ENCODE assay signal across 8 cellular contexts in genomic region chr3:23807161-23808015, GRCh38. TPM values are rescaled to one million over a fixed set of nuclear protein-coding genes. Genes with fewer than 3 reads are reported as not detected.
DNase-seq lines count a peak whose midpoint lies in the region; ATAC-seq and TF ChIP-seq lines count a peak whose summit lies in the region.

No MANE protein-coding gene starts in this region.

- peak overlapping the region; percentile 25 for H3K27ac ChIP-seq in osteoblast (ENCODE audit: low read depth, low read length)

- H3K4me2 ChIP-seq in osteoblast (ENCODE audit: insufficient read depth, low read length): peak overlapping the region; percentile 89

- H3K27ac Mint-ChIP-seq in WTC11: peak overlapping the region; percentile 96

- H3K27me3 Mint-ChIP-seq in WTC11 (ENCODE audit: low read depth): no peaks in the 10 kb centered on the region; the same call in 1 of the 2 replicates

- H3K36me3 ChIP-seq in H7 (replicated peaks; ENCODE audit: control insufficient read depth, insufficient read depth, low read length) (no peaks in the 10 kb centered on the region; the same call in none of the 2 replicates), osteoblast (ENCODE audit: insufficient read depth, low read length) (peaks cover 3% of the 10 kb centered on the region)

- peaks cover 14% of the 10 kb centered on the region for H3K4me1 ChIP-seq in osteoblast (ENCODE audit: insufficient read depth, low read length)

- H3K4me3 Mint-ChIP-seq in WTC11: peak overlapping the region; percentile 97

- POLR2A ChIA-PET in WTC11 (lab: Charles Lee): interaction anchor here (1.0 to 1.1 kb wide), 3 partner anchors 24 to 110 kb away, joined by 3 read pairs; partner anchors contain the start of genes NKIRAS1 and RPL15

- DNase-seq in AG20443 (ENCODE audit: low spot score) (peak; percentile 46), H7 (no peak), WTC11 (ENCODE audit: low spot score) (no peak), fibroblast of villous mesenchyme (ENCODE audit: low read depth) (peak; percentile 63), osteoblast (ENCODE audit: insufficient read length, low spot score, missing footprints) (peak; percentile 93), kidney tubule cell (ENCODE audit: low spot score) (no peak), NCI-H1092 treated with DMSO at 0.1 percent for 48 hours (lab: John Stamatoyannopoulos, UW) (no peak)

- H4K20me1 ChIP-seq in osteoblast (ENCODE audit: insufficient read depth, low read length): peaks cover 4% of the 10 kb centered on the region

- peaks cover 24% of the 10 kb centered on the region for H3K36me3 Mint-ChIP-seq in WTC11

- no peaks in the 10 kb centered on the region; the same call in 1 of the 2 replicates for H3K27me3 ChIP-seq in H7 (ENCODE audit: control insufficient read depth, insufficient read depth, low read length)
- H3K27me3 ChIP-seq in osteoblast (ENCODE audit: insufficient read depth, low read length): no peaks in the 10 kb centered on the region

- peaks cover 33% of the 10 kb centered on the region for H3K79me2 ChIP-seq in osteoblast (ENCODE audit: insufficient read depth, low read length)

- H3K9me3 Mint-ChIP-seq in WTC11: no peaks in the 10 kb centered on the region

- peak overlapping the region; percentile 56 for H2AFZ ChIP-seq in osteoblast (ENCODE audit: low read length)

- no peaks in the 10 kb centered on the region for H3K9me3 ChIP-seq in osteoblast (ENCODE audit: low read depth, low read length)

- peaks cover 56% of the 10 kb centered on the region for H3K4me1 Mint-ChIP-seq in WTC11

- no peak; the same call in 1 of the 2 replicates for ATAC-seq in WTC11
- no peak for ATAC-seq in GM19455 (IDR thresholded peaks at IDR 0.05; ENCODE audit: unreplicated experiment)

- H3K4me3 ChIP-seq in H7 (ENCODE audit: insufficient read depth, low read depth, low read length) (peak overlapping the region; percentile 82), fibroblast of villous mesenchyme (ENCODE audit: low read depth, low read length) (peak overlapping the region; percentile 80), osteoblast (ENCODE audit: insufficient read depth, low read length) (peak overlapping the region; percentile 87)

- TF ChIP-seq CTCF in WTC11 (IDR thresholded peaks at IDR 0.05) (no peak), fibroblast of villous mesenchyme (IDR thresholded peaks at IDR 0.05; ENCODE audit: insufficient read depth, low read depth, low read length) (no peak), osteoblast (IDR thresholded peaks at IDR 0.05; ENCODE audit: extremely low read depth, low read depth, low read length) (no peak)

- CTCF ChIA-PET in WTC11 (lab: Charles Lee): interaction anchor here (1.0 kb wide), 1 partner anchor 85 kb away, joined by 3 read pairs; no protein-coding TSS in a partner anchor

TF ChIP-seq in WTC11, 78 proteins besides CTCF, POLR2A, EP300 and RAD21:
- 0 out of 2 replicates have a peak, but pooled peaks have one; percentile 11 for TF ChIP-seq TP53 (CRISPR knock-in tag; IDR thresholded peaks at IDR 0.05)
- no peak for TF ChIP-seq TCF7 (CRISPR knock-in tag; IDR thresholded peaks at IDR 0.05; ENCODE audit: low read depth)

RNA-seq across cellular contexts. Expression of gene UBE2E1, which starts 1.6 kb away (rescaled TPM):
- total RNA-seq in H7 (2014; rRNA removed; shearing (Covaris generic)): 138 and 159 TPM in 2 replicates
- 115 to 124 TPM (median 121 TPM) in 3 replicates for total RNA-seq in WTC11 (2021)
- total RNA-seq in fibroblast of villous mesenchyme: 62.2 and 69.5 TPM in 2 replicates
- total RNA-seq in osteoblast: 89.0 and 98.1 TPM in 2 replicates

Comparison
In these comparisons a context has a peak if more than half of its experiments do, and no peak if none do; other contexts are left out.
1. DNase-seq: peak in AG20443 (single experiment), fibroblast of villous mesenchyme (single experiment) and osteoblast (single experiment); none in H7 (single experiment), WTC11 (single experiment), kidney tubule cell (single experiment) and NCI-H1092 treated with DMSO at 0.1 percent for 48 hours (single experiment).
2. Peak in every context shown above with its lines, with median percentiles within 50 percentile points of each other: H3K4me3 ChIP-seq.